In the genomic region with DNA sequence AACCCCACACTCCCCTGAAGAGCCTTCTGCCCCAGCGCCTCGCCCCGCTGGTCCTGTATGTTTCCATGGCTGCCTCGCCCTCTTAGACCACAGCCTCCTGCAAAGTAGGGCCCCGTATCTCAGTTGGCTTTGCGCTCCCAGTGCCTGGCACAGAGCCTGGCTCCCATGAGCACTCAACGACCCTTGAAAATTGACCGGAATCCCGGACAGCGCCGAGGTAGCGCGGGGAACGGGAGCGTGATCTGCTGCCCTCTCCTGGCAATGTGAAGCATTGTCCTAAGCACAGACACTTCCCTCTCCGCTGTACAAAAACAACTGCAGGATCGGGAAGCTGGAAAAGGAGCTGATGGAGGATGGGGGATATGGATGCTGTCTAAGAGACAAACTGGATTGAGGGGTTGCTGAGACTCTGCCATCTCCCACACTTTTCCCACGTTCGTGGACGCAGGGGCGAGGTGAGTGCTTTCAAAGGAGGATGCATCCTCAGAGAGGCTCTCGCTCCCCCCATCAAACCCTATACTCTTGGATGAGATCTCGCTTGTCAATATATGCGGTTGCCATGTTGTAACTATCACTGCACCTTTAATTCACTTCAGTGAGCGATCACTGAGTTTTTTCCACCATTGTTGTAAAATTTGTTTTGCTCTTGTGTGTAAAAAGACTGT, we compare ENCODE assay signal across 8 cellular contexts. TPM values are rescaled to one million over a fixed set of nuclear protein-coding genes. Genes with fewer than 3 reads are reported as not detected.
DNase-seq lines count a peak whose midpoint lies in the region; ATAC-seq and TF ChIP-seq lines count a peak whose summit lies in the region.

No MANE protein-coding gene starts in this region.

- H3K27me3 Mint-ChIP-seq in naive thymus-derived CD8-positive, alpha-beta T cell = peaks cover 8 to 20% (median 12%) of the 10 kb centered on the region in 5 donors

- peak overlapping the region in 2 of 10 experiments; percentile 30 to 50; a peak in 2 of 20 replicates for H3K4me3 ChIP-seq in BLaER1 treated with 17β-estradiol and CSF1 and Interleukin-3, amounts not matched to agents 10 nM and 100 nM
- peak overlapping the region; percentile 55 for H3K4me3 ChIP-seq in thoracic aorta

- H3K27ac ChIP-seq in BLaER1 treated with 17β-estradiol and CSF1 and Interleukin-3, amounts not matched to agents 10 nM and 100 nM = no peak overlapping the region
- no peak overlapping the region for H3K27ac ChIP-seq in thoracic aorta

- no peaks in the 10 kb centered on the region for H3K9me3 ChIP-seq in BLaER1 treated with 17β-estradiol and CSF1 and Interleukin-3, amounts not matched to agents 10 nM and 100 nM (replicated peaks in 1 of 11)
- no peaks in the 10 kb centered on the region for H3K9me3 ChIP-seq in thoracic aorta

- TF ChIP-seq CTCF in thoracic aorta (IDR thresholded peaks at IDR 0.05) = peak; percentile 89

- peak overlapping the region; percentile 52 to 86 (median 72) for H3K4me2 ChIP-seq in BLaER1 treated with 17β-estradiol and CSF1 and Interleukin-3, amounts not matched to agents 10 nM and 100 nM

- peak; percentile 86 to 93 for ATAC-seq in naive thymus-derived CD8-positive, alpha-beta T cell
- ATAC-seq in thoracic aorta (ENCODE audit: insufficient number of reproducible peaks, low FRiP score, low read depth) (no peak), HG03280 (IDR thresholded peaks at IDR 0.05; ENCODE audit: unreplicated experiment) (no peak)

- peaks cover 11 to 14% (median 12%) of the 10 kb centered on the region in 4 donors for H3K4me1 Mint-ChIP-seq in naive thymus-derived CD8-positive, alpha-beta T cell

- H3K27ac Mint-ChIP-seq in naive thymus-derived CD8-positive, alpha-beta T cell = peak overlapping the region in 1 of 10 donors; percentile 40

- DNase-seq in HEK293T (ENCODE audit: extremely low spot score) (peak; percentile 81), NCI-H82 treated with DMSO at 0.1 percent for 48 hours (lab: John Stamatoyannopoulos, UW; ENCODE audit: unreplicated experiment) (peak; percentile 41), fibroblast of gingiva (ENCODE audit: low read depth) (peak; percentile 18), thoracic aorta (ENCODE audit: low spot score) (no peak)
- DNase-seq in activated T-cell treated with anti-CD3 and anti-CD28 coated beads, Interleukin-2, amount 50 U/mL, for 48 hours = peak; percentile 67 to 71
- peak; percentile 14 to 72 (median 44) for DNase-seq in naive thymus-derived CD8-positive, alpha-beta T cell

- H3K4me1 ChIP-seq in BLaER1 treated with 17β-estradiol and CSF1 and Interleukin-3, amounts not matched to agents 10 nM and 100 nM = peaks cover 0 to 14% (median 6%) of the 10 kb centered on the region in 10 experiments; a peak in 11 of 20 replicates
- peaks cover 0 to 9% of the 10 kb centered on the region in 2 donors for H3K4me1 ChIP-seq in thoracic aorta (ENCODE audit: control insufficient read depth in 1 of 2, low read depth in 2 of 2)

- H3K4me3 Mint-ChIP-seq in naive thymus-derived CD8-positive, alpha-beta T cell = peak overlapping the region; percentile 72 to 92 (median 84)

- no peaks in the 10 kb centered on the region for H3K9me3 Mint-ChIP-seq in naive thymus-derived CD8-positive, alpha-beta T cell

- peaks cover 0 to 19% (median 6%) of the 10 kb centered on the region in 11 experiments; a peak in 6 of 22 replicates for H3K27me3 ChIP-seq in BLaER1 treated with 17β-estradiol and CSF1 and Interleukin-3, amounts not matched to agents 10 nM and 100 nM
- H3K27me3 ChIP-seq in thoracic aorta (replicated peaks; ENCODE audit: insufficient read depth) = no peaks in the 10 kb centered on the region

- POLR2A ChIA-PET in HEK293T (lab: Yijun Ruan, JAX) = interaction anchor here (0.5 to 2.4 kb wide), 4 partner anchors 11 to 19 kb away, joined by 3 to 12 read pairs (median 8); partner anchors contain the start of gene FKBP4
- POLR2A ChIA-PET in naive thymus-derived CD8-positive, alpha-beta T cell (lab: Charles Lee) = interaction anchor here (1.0 to 1.6 kb wide), 3 partner anchors 28 to 101 kb away, joined by 3 to 7 read pairs (median 4); partner anchors contain the start of gene ITFG2

- no peaks in the 10 kb centered on the region for H3K36me3 Mint-ChIP-seq in naive thymus-derived CD8-positive, alpha-beta T cell

- no peak overlapping the region for H3K9ac ChIP-seq in BLaER1 treated with 17β-estradiol and CSF1 and Interleukin-3, amounts not matched to agents 10 nM and 100 nM

- peaks cover 0 to 4% (median 0%) of the 10 kb centered on the region in 11 experiments; a peak in 1 of 22 replicates for H4K20me1 ChIP-seq in BLaER1 treated with 17β-estradiol and CSF1 and Interleukin-3, amounts not matched to agents 10 nM and 100 nM

- CTCF ChIA-PET in HEK293T (lab: Yijun Ruan, JAX) = interaction anchor here (0.6 to 1.8 kb wide), 12 partner anchors 8 to 198 kb away, joined by 3 to 6 read pairs (median 3); no protein-coding TSS in a partner anchor

- no peaks in the 10 kb centered on the region for H3K36me3 ChIP-seq in BLaER1 treated with 17β-estradiol and CSF1 and Interleukin-3, amounts not matched to agents 10 nM and 100 nM
- H3K36me3 ChIP-seq in thoracic aorta = no peaks in the 10 kb centered on the region

TF ChIP-seq in HEK293T, 16 proteins besides CTCF, POLR2A, EP300 and RAD21:
- no peak for TF ChIP-seq HDGF (IDR thresholded peaks at IDR 0.05; ENCODE audit: borderline replicate concordance)
- TF ChIP-seq ARNT (IDR thresholded peaks at IDR 0.05) = no peak
- no peak for TF ChIP-seq CTBP1 (IDR thresholded peaks at IDR 0.05; ENCODE audit: borderline replicate concordance)
- no peak for TF ChIP-seq TARDBP (IDR thresholded peaks at IDR 0.05)
- TF ChIP-seq LEF1 (IDR thresholded peaks at IDR 0.05; ENCODE audit: borderline replicate concordance) = no peak
- no peak for TF ChIP-seq SUZ12 (IDR thresholded peaks at IDR 0.05)
- TF ChIP-seq, protein P1, sequence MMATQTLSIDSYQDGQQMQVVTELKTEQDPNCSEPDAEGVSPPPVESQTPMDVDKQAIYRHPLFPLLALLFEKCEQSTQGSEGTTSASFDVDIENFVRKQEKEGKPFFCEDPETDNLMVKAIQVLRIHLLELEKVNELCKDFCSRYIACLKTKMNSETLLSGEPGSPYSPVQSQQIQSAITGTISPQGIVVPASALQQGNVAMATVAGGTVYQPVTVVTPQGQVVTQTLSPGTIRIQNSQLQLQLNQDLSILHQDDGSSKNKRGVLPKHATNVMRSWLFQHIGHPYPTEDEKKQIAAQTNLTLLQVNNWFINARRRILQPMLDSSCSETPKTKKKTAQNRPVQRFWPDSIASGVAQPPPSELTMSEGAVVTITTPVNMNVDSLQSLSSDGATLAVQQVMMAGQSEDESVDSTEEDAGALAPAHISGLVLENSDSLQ (IDR thresholded peaks at IDR 0.05) = no peak
- no peak for TF ChIP-seq ELF4 (IDR thresholded peaks at IDR 0.05)
- no peak for TF ChIP-seq ZNF384 (IDR thresholded peaks at IDR 0.05)
- no peak for TF ChIP-seq BHLHE40 (IDR thresholded peaks at IDR 0.05; ENCODE audit: borderline replicate concordance)
- TF ChIP-seq FOXA1 (IDR thresholded peaks at IDR 0.05) = no peak
- no peak for TF ChIP-seq L3MBTL2 (conservative IDR thresholded peaks at IDR 0.05)

RNA-seq across cellular contexts. Expression of gene FKBP4, which starts 10.7 kb away (rescaled TPM):
- total RNA-seq in naive thymus-derived CD8-positive, alpha-beta T cell = 10 to 100 TPM; 67.2 to 67.5 TPM
- polyA plus RNA-seq in naive thymus-derived CD8-positive, alpha-beta T cell = 10 to 100 TPM; 30.3 to 41.5 (median 33.9) TPM
- 10 to 100 TPM; 26.6 to 30.5 TPM for total RNA-seq in thoracic aorta

RNA-seq across cellular contexts. Expression of gene ITFG2, which starts 28.4 kb away (rescaled TPM):
- 100 to 1,000 TPM; 128 to 151 TPM for total RNA-seq in naive thymus-derived CD8-positive, alpha-beta T cell
- polyA plus RNA-seq in naive thymus-derived CD8-positive, alpha-beta T cell = 10 to 100 TPM; 50.2 to 59.2 (median 50.7) TPM
- total RNA-seq in thoracic aorta = 10 to 100 TPM; 33.8 to 38.4 TPM

RNA-seq across cellular contexts. Expression of gene NRIP2, which starts 50.8 kb away (rescaled TPM):
- total RNA-seq in naive thymus-derived CD8-positive, alpha-beta T cell = not detected
- 1 to 10 TPM; 1.3 to 2.4 (median 1.6) TPM for polyA plus RNA-seq in naive thymus-derived CD8-positive, alpha-beta T cell
- 1 to 10 TPM; 4.9 to 8.1 TPM for total RNA-seq in thoracic aorta

Comparison
In these comparisons a context has a peak if more than half of its experiments do, and no peak if none do; other contexts are left out.
1. ATAC-seq: peak in naive thymus-derived CD8-positive, alpha-beta T cell (2 of 2); none in thoracic aorta (single experiment) and HG03280 (single experiment).
2. RNA of gene NRIP2, which starts 50.8 kb away (total RNA-seq): 4.9 to 8.1 TPM in thoracic aorta; not detected in naive thymus-derived CD8-positive, alpha-beta T cell; every median in the first group is over 4 times any median in the second.